ENCODE assay signal across 9 cellular contexts in genomic region chr10:89295597-89295996, GRCh38. TPM values are rescaled to one million over a fixed set of nuclear protein-coding genes. Genes with fewer than 3 reads are reported as not detected.
A peak's percentile ranks its signal among the peaks of the same experiment; 100 is the strongest.
DNase-seq lines count a peak whose midpoint lies in the region; ATAC-seq and TF ChIP-seq lines count a peak whose summit lies in the region.
"Had no signal": no experiment of that assay in that cellular context is flagged by ENCODE, and none has a peak within 500 bp of the region (broad histone marks: within the 10 kb centered on the region; RNA-seq: fewer than 3 reads in every experiment).

No MANE protein-coding gene starts in this region.

- TF ChIP-seq EP300 in stomach (IDR thresholded peaks at IDR 0.05), result no peak

- 40 to 67% (median 55%) methylated on average over 1 of the region's 1 CpG for WGBS in stomach, 5 donors

- H3K36me3 Mint-ChIP-seq in CD4-positive, alpha-beta memory T cell, result peaks cover 1 to 8% of the 10 kb centered on the region in 2 donors

- DNase-seq in SKM-1 (lab: John Stamatoyannopoulos, UW; ENCODE audit: unreplicated experiment) (peak; percentile 25), glomerular visceral epithelial cell (ENCODE audit: extremely low spot score) (peak; percentile 21), stomach (no peak), NCI-H2081 (lab: John Stamatoyannopoulos, UW) (no peak)
- DNase-seq in CD4-positive, alpha-beta memory T cell, result no peak

- H3K4me1 ChIP-seq in stomach, result peaks cover 0 to 24% (median 5%) of the 10 kb centered on the region in 4 donors
- peaks cover under 1% of the 10 kb centered on the region for H3K4me1 ChIP-seq in CD4-positive, alpha-beta memory T cell (ENCODE audit: insufficient read depth, low read length)
- H3K4me1 ChIP-seq: body of pancreas had no signal

- no peak overlapping the region for H3K4me3 Mint-ChIP-seq in CD4-positive, alpha-beta memory T cell

- no peaks in the 10 kb centered on the region for H3K27me3 Mint-ChIP-seq in CD4-positive, alpha-beta memory T cell

- no peaks in the 10 kb centered on the region for H3K36me3 ChIP-seq in stomach
- H3K36me3 ChIP-seq in CD4-positive, alpha-beta memory T cell (ENCODE audit: insufficient read depth, low read length), result no peaks in the 10 kb centered on the region

- ATAC-seq in GM19467 (IDR thresholded peaks at IDR 0.05; ENCODE audit: unreplicated experiment), result peak; percentile 50
- ATAC-seq in HG02678 (IDR thresholded peaks at IDR 0.05; ENCODE audit: unreplicated experiment), result no peak
- ATAC-seq in GM18520 (IDR thresholded peaks at IDR 0.05; ENCODE audit: unreplicated experiment), result no peak

- CTCF ChIA-PET in CD4-positive, alpha-beta memory T cell (lab: Charles Lee; ENCODE audit: partially characterized antibody), result interaction anchor here (1.2 kb wide), 1 partner anchor 267 kb away, joined by 3 read pairs; no protein-coding TSS in a partner anchor

- peak overlapping the region in 3 of 5 donors; percentile 67 to 83 (median 75) for H3K27ac ChIP-seq in stomach
- no peak overlapping the region for H3K27ac ChIP-seq in CD4-positive, alpha-beta memory T cell (ENCODE audit: low read depth, low read length)

- peaks cover 0 to 7% (median 2%) of the 10 kb centered on the region in 4 donors for H3K4me1 Mint-ChIP-seq in CD4-positive, alpha-beta memory T cell

- H3K27ac Mint-ChIP-seq in CD4-positive, alpha-beta memory T cell, result peak overlapping the region in 1 of 7 donors; percentile 6

- no peak overlapping the region for H3K4me3 ChIP-seq in stomach
- no peak overlapping the region for H3K4me3 ChIP-seq in CD4-positive, alpha-beta memory T cell (ENCODE audit: low read length in 2 of 2)
- H3K4me3 ChIP-seq: body of pancreas had no signal

- H3K27me3 ChIP-seq in stomach, result no peaks in the 10 kb centered on the region
- no peaks in the 10 kb centered on the region for H3K27me3 ChIP-seq in CD4-positive, alpha-beta memory T cell (ENCODE audit: insufficient read depth, low read length)
- H3K27me3 ChIP-seq: body of pancreas had no signal

- POLR2A ChIA-PET in CD4-positive, alpha-beta memory T cell (lab: Charles Lee; ENCODE audit: partially characterized antibody), result interaction anchor here (0.7 kb wide), 1 partner anchor 119 kb away, joined by 3 read pairs; the partner anchor contains the start of gene IFIT5

- TF ChIP-seq POLR2A in stomach (IDR thresholded peaks at IDR 0.05), result no peak

- intact Hi-C loops in stomach (cut with DNase I; ENCODE audit: low total_unique reads), result no loop called here
- intact Hi-C loops in CD4-positive, alpha-beta memory T cell (cut with micrococcal nuclease), result no loop called here

- peaks cover 0 to 15% (median 9%) of the 10 kb centered on the region in 8 donors for H3K9me3 Mint-ChIP-seq in CD4-positive, alpha-beta memory T cell

- TF ChIP-seq CTCF in stomach (IDR thresholded peaks at IDR 0.05), result no peak

- H3K9me3 ChIP-seq in stomach, result no peaks in the 10 kb centered on the region
- H3K9me3 ChIP-seq in CD4-positive, alpha-beta memory T cell (ENCODE audit: control insufficient read depth in 1 of 2, low read length in 2 of 2), result no peaks in the 10 kb centered on the region
- H3K9me3 ChIP-seq: body of pancreas had no signal

RNA-seq across cellular contexts. Expression of gene IFIT2, which starts 6.2 kb away (rescaled TPM):
- total RNA-seq in stomach, result 1 to 10 TPM in 2 of 5 donors, under 1 TPM in 2, not detected in 1; 0.45 to 5.0 (median 0.94) TPM
- polyA plus RNA-seq in stomach, result 1 to 10 TPM; 1.6 to 3.1 (median 2.3) TPM
- 10 to 100 TPM; 10.4 to 10.7 TPM for total RNA-seq in CD4-positive, alpha-beta memory T cell
- polyA plus RNA-seq in CD4-positive, alpha-beta memory T cell, result 1 to 10 TPM; 3.5 to 9.2 TPM

RNA-seq across cellular contexts. Expression of gene IFIT3, which starts 32.2 kb away (rescaled TPM):
- total RNA-seq in stomach, result 10 to 100 TPM in 1 of 5 donors, 1 to 10 TPM in 4; 1.3 to 11.4 (median 2.6) TPM
- polyA plus RNA-seq in stomach, result 10 to 100 TPM in 1 of 3 donors, 1 to 10 TPM in 2; 6.3 to 11.3 (median 7.9) TPM
- 1 to 10 TPM; 3.1 to 3.3 TPM for total RNA-seq in CD4-positive, alpha-beta memory T cell
- 10 to 100 TPM in 1 of 2 donors, 1 to 10 TPM in 1; 5.1 to 10.4 TPM for polyA plus RNA-seq in CD4-positive, alpha-beta memory T cell

RNA-seq across cellular contexts. Expression of gene LIPA, which starts 44.0 kb away (rescaled TPM):
- 10 to 100 TPM in 4 of 5 donors, 1 to 10 TPM in 1; 1.8 to 65.9 (median 13.4) TPM for total RNA-seq in stomach
- polyA plus RNA-seq in stomach, result 10 to 100 TPM; 12.2 to 22.8 (median 12.6) TPM
- total RNA-seq in CD4-positive, alpha-beta memory T cell, result 10 to 100 TPM; 55.5 to 60.2 TPM
- 100 to 1,000 TPM in 1 of 2 donors, 10 to 100 TPM in 1; 91.3 to 147 TPM for polyA plus RNA-seq in CD4-positive, alpha-beta memory T cell

Comparison
In these comparisons a context has a peak if more than half of its experiments do, and no peak if none do; other contexts are left out.
1. DNase-seq: peak in SKM-1 (single experiment) and glomerular visceral epithelial cell (single experiment); none in stomach (single experiment), CD4-positive, alpha-beta memory T cell (0 of 5) and NCI-H2081 (0 of 2).